8 cellular contexts compared by ENCODE assay signal in the genomic region with DNA sequence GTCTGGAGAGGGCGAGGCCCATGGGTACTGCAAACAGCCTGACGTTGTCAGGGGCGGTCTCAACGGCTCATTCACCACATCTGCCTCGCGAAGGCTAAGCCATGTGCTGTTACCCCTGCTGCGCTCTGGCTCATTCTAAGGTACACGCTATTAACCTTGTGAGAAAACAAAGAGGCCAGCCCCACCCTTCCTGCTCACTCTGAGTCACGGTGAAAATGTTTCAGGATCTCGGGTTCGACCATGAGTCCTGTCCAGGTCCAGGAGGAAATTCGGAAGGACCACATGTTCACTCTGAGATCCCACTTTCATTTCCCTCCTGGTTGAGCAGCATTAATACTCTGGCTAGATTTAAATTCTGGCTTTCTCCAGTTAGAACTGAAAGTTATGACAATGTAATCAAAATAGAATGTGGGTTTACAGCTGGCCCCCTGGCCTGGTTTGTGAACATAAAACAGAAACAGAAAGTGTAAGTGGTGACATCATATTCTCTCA. TPM values are rescaled to one million over a fixed set of nuclear protein-coding genes. Genes with fewer than 3 reads are reported as not detected.
A peak's percentile ranks its signal among the peaks of the same experiment; 100 is the strongest.
DNase-seq lines count a peak whose midpoint lies in the region; ATAC-seq, FAIRE-seq and TF ChIP-seq lines count a peak whose summit lies in the region.

No MANE protein-coding gene starts in this region.

- H3K9ac ChIP-seq in keratinocyte (ENCODE audit: control insufficient read depth, extremely low read depth, insufficient read depth, low read length) = peak overlapping the region; percentile 82

- POLR2A ChIA-PET in activated CD4-positive, alpha-beta T cell treated with anti-CD3 and anti-CD28 coated beads for 36 hours (lab: Charles Lee) = no interaction called here

- peak; percentile 50 for DNase-seq in activated CD4-positive, alpha-beta T cell treated with anti-CD3 and anti-CD28 coated beads for 36 hours
- no peak for DNase-seq in activated CD4-positive, alpha-beta T cell treated with anti-CD3 and anti-CD28 coated beads for 1 hour
- DNase-seq in NCI-H2107 (lab: John Stamatoyannopoulos, UW) (peak; percentile 33), adrenal gland (peak in 6 of 7 donors; percentile 40 to 66 (median 50)), keratinocyte (ENCODE audit: low read depth, low spot score) (peak; percentile 81), thyroid gland (no peak), left lobe of liver (ENCODE audit: low spot score) (no peak)

- H3K27me3 Mint-ChIP-seq in activated CD4-positive, alpha-beta T cell treated with anti-CD3 and anti-CD28 coated beads for 36 hours = peaks cover 8% of the 10 kb centered on the region

- H3K4me2 ChIP-seq in keratinocyte (ENCODE audit: control insufficient read depth, extremely low read depth, insufficient read depth, low read depth, low read length) = peak overlapping the region; percentile 96

- FAIRE-seq in keratinocyte (lab: Jason Lieb, UNC) = peak; percentile 90

- no peaks in the 10 kb centered on the region for H3K9me3 Mint-ChIP-seq in activated CD4-positive, alpha-beta T cell treated with anti-CD3 and anti-CD28 coated beads for 36 hours (ENCODE audit: low read depth)

- no peaks in the 10 kb centered on the region for H3K9me3 ChIP-seq in adrenal gland (replicated peaks in 1 of 3)
- no peaks in the 10 kb centered on the region for H3K9me3 ChIP-seq in keratinocyte (ENCODE audit: control insufficient read depth, low read depth, low read length)
- H3K9me3 ChIP-seq in thyroid gland = no peaks in the 10 kb centered on the region

- intact Hi-C loops in activated CD4-positive, alpha-beta T cell treated with anti-CD3 and anti-CD28 coated beads for 36 hours (cut with DNase I, micrococcal nuclease) = loop anchor here (1.0 to 2.0 kb wide), 4 partner anchors 12 to 79 kb away; no protein-coding TSS in a partner anchor
- intact Hi-C loops in adrenal gland (cut with DNase I) = no loop called here
- intact Hi-C loops in thyroid gland (cut with DNase I) = no loop called here

- H3K27me3 ChIP-seq in adrenal gland = no peaks in the 10 kb centered on the region
- no peaks in the 10 kb centered on the region for H3K27me3 ChIP-seq in keratinocyte (ENCODE audit: control insufficient read depth, extremely low read depth, insufficient read depth, low read length)
- H3K27me3 ChIP-seq in thyroid gland = no peaks in the 10 kb centered on the region

- H3K4me3 Mint-ChIP-seq in activated CD4-positive, alpha-beta T cell treated with anti-CD3 and anti-CD28 coated beads for 36 hours = no peak overlapping the region

- H3K4me1 Mint-ChIP-seq in activated CD4-positive, alpha-beta T cell treated with anti-CD3 and anti-CD28 coated beads for 36 hours = peaks cover 18% of the 10 kb centered on the region

- H3K4me3 ChIP-seq in adrenal gland (peak overlapping the region in 1 of 4 donors; percentile 15), keratinocyte (ENCODE audit: control insufficient read depth in 2 of 3, extremely low read depth in 1 of 3, insufficient read depth in 2 of 3, low read depth in 1 of 3, low read length in 3 of 3) (peak overlapping the region in 2 of 3 experiments; percentile 54), thyroid gland (replicated peaks in 1 of 3) (no peak overlapping the region)

- WGBS in adrenal gland, 4 donors = 43 to 49% (median 43%) methylated on average over 12 of the region's 12 CpGs
- 70 to 79% methylated on average over 12 of the region's 12 CpGs for WGBS in thyroid gland, 2 donors

- H4K20me1 ChIP-seq in keratinocyte (ENCODE audit: control insufficient read depth, extremely low read depth, insufficient read depth, low read length) = no peaks in the 10 kb centered on the region

- H3K4me1 ChIP-seq in adrenal gland (replicated peaks in 1 of 2) (peaks cover 20 to 51% of the 10 kb centered on the region in 2 donors), keratinocyte (ENCODE audit: control insufficient read depth, extremely low read depth, insufficient read depth, low read length) (peaks cover 71% of the 10 kb centered on the region), thyroid gland (peaks cover 19 to 22% of the 10 kb centered on the region in 2 donors)

- H3K27ac ChIP-seq in adrenal gland = peak overlapping the region in 3 of 5 donors; percentile 0 to 78 (median 71)
- peak overlapping the region; percentile 98 for H3K27ac ChIP-seq in keratinocyte (ENCODE audit: control insufficient read depth, insufficient read depth, low read length)
- H3K27ac ChIP-seq in thyroid gland = peak overlapping the region; percentile 42 to 54 (median 47)

- H3K79me2 ChIP-seq in keratinocyte (ENCODE audit: control insufficient read depth, insufficient read depth, low read length) = peaks cover 96% of the 10 kb centered on the region

- dilution Hi-C loops in keratinocyte (cut with MboI; ENCODE audit: extremely low pct_ligation_motif_present, low sequenced_read_pairs) = no loop called here

- H3K27ac Mint-ChIP-seq in activated CD4-positive, alpha-beta T cell treated with anti-CD3 and anti-CD28 coated beads for 36 hours = peak overlapping the region; percentile 33

- TF ChIP-seq POLR2A in adrenal gland (IDR thresholded peaks at IDR 0.05) (no peak), thyroid gland (IDR thresholded peaks at IDR 0.05) (no peak)

- H3K9me1 ChIP-seq in keratinocyte (ENCODE audit: control insufficient read depth, extremely low read depth, insufficient read depth, low read length) = peaks cover 6% of the 10 kb centered on the region

- ATAC-seq in activated CD4-positive, alpha-beta T cell treated with anti-CD3 and anti-CD28 coated beads for 36 hours = peak; percentile 77
- ATAC-seq in HG02642 (IDR thresholded peaks at IDR 0.05; ENCODE audit: poor library complexity, unreplicated experiment) (peak; percentile 90), left lobe of liver (no peak)

- no peaks in the 10 kb centered on the region for H3K36me3 ChIP-seq in adrenal gland (replicated peaks in 1 of 2)
- H3K36me3 ChIP-seq in keratinocyte (ENCODE audit: control insufficient read depth in 2 of 2, extremely low read depth in 1 of 2, insufficient read depth in 2 of 2, low read length in 2 of 2) = peaks cover 15 to 62% of the 10 kb centered on the region in 2 experiments
- no peaks in the 10 kb centered on the region for H3K36me3 ChIP-seq in thyroid gland

- TF ChIP-seq CTCF in adrenal gland (IDR thresholded peaks at IDR 0.05) (no peak), keratinocyte (optimal IDR thresholded peaks at IDR 0.05 in 1 of 3, IDR thresholded peaks at IDR 0.05 in 1 of 3, conservative IDR thresholded peaks at IDR 0.05 in 1 of 3; ENCODE audit: extremely low read depth in 1 of 3, insufficient read depth in 2 of 3, low read length in 3 of 3) (no peak), thyroid gland (IDR thresholded peaks at IDR 0.05) (no peak)

- H2AFZ ChIP-seq in keratinocyte (ENCODE audit: control insufficient read depth, low read length) = no peak overlapping the region

- H3K36me3 Mint-ChIP-seq in activated CD4-positive, alpha-beta T cell treated with anti-CD3 and anti-CD28 coated beads for 36 hours (ENCODE audit: low read depth) = no peaks in the 10 kb centered on the region

- CTCF ChIA-PET in activated CD4-positive, alpha-beta T cell treated with anti-CD3 and anti-CD28 coated beads for 36 hours (lab: Charles Lee) = interaction anchor here (0.6 kb wide), 2 partner anchors 109 to 300 kb away, joined by 3 to 4 read pairs; no protein-coding TSS in a partner anchor

RNA-seq across cellular contexts. Expression of gene EGFR, which starts 55.2 kb away (rescaled TPM):
- under 1 TPM in 1 of 2 experiments, not detected in 1; 0.09 TPM for total RNA-seq in activated CD4-positive, alpha-beta T cell treated with anti-CD3 and anti-CD28 coated beads for 36 hours
- total RNA-seq in adrenal gland (100 to 1,000 TPM in 1 of 8 donors, 10 to 100 TPM in 7; 26.7 to 111 (median 92.4) TPM), thyroid gland (10 to 100 TPM; 57.5 to 96.2 (median 84.7) TPM), left lobe of liver (90.5 TPM)
- polyA plus RNA-seq in adrenal gland (10 to 100 TPM in 1 of 3 donors, 1 to 10 TPM in 2; 7.0 to 14.9 (median 9.6) TPM), keratinocyte (109 to 159 TPM (median 120 TPM) in 3 replicates)
- polyA plus RNA-seq in keratinocyte (2011; ENCODE audit: low read depth) = 54.6 TPM
- polyA plus RNA-seq in keratinocyte (2011; cell fraction: cytosol; rRNA removed) = 58.5 and 79.5 TPM in 2 replicates
- polyA plus RNA-seq in keratinocyte (2011; cell fraction: nucleus; rRNA removed) = 351 and 352 TPM in 2 replicates
- 75.7 and 124 TPM in 2 replicates for polyA plus RNA-seq in keratinocyte (2012; ENCODE audit: low replicate concordance)
- 306 to 451 TPM (median 333 TPM) in 3 replicates for polyA minus RNA-seq in keratinocyte
- polyA minus RNA-seq in keratinocyte (2011; cell fraction: cytosol; rRNA and poly(A)+ RNA removed) = 216 TPM
- 624 and 980 TPM in 2 replicates for polyA minus RNA-seq in keratinocyte (2011; cell fraction: nucleus; rRNA and poly(A)+ RNA removed)

Comparison
In these comparisons a context has a peak if more than half of its experiments do, and no peak if none do; other contexts are left out.
1. DNase-seq: peak in activated CD4-positive, alpha-beta T cell treated with anti-CD3 and anti-CD28 coated beads for 36 hours (single experiment), NCI-H2107 (single experiment), adrenal gland (6 of 7) and keratinocyte (single experiment); none in activated CD4-positive, alpha-beta T cell treated with anti-CD3 and anti-CD28 coated beads for 1 hour (single experiment), thyroid gland (0 of 2) and left lobe of liver (single experiment).
2. H3K27ac ChIP-seq: peak in every context shown above with its lines; median percentile 98 in keratinocyte; 71 in adrenal gland; 47 in thyroid gland.
3. H3K4me3 ChIP-seq: peak in keratinocyte (2 of 3); none in thyroid gland (0 of 3).
4. RNA of gene EGFR, which starts 55.2 kb away (total RNA-seq): 57.5 to 96.2 TPM in thyroid gland, 26.7 to 111 TPM in adrenal gland and 90.5 TPM in left lobe of liver (single experiment); 0.09 TPM in activated CD4-positive, alpha-beta T cell treated with anti-CD3 and anti-CD28 coated beads for 36 hours; every median in the first group is over 10 times any median in the second.
5. intact Hi-C loops: an anchor here in activated CD4-positive, alpha-beta T cell treated with anti-CD3 and anti-CD28 coated beads for 36 hours (1.0 to 2.0 kb wide); none called in adrenal gland and thyroid gland.